1 cellular context compared by ENCODE assay signal in the genomic region with DNA sequence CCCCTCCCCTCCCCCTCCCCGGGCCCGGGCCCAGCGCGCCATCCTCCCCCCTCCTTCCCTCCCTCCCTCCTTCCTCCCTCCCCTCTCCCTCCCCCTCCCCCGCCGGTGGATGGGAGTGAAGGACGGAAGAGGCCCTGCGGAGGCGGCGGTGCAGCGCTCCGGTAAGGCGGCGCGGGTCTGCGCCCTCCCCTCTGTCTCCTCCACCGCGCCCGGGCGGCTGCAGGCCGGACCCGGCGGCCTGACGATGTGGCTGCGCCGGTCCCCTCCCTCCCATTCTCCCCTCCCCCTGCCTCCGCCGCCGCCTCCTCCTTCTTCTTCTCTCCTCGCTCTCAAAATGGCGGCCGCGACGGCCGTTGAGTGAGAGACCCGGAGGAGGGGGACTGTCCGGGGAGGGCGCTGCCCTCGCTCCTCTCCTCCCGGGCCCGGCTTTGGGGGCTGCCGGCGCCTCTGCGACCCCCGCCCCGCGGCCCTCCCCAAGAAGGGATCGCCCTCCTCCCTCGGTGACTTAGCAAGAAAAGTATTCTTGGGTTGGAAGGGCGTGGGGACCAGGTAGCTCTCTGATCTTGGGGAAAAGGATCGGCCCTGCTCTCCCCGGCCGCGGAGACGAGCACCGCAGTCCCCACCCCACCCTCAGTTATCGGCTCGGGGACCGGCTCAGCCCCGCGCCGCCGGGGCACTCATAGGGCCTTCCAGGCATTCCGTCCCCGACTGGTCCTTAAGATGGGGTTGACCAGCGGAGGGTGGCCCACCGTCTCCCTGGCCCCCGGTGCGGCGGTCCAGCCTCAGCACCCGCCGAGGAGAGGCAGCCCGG.
TF ChIP-seq lines count a peak whose summit lies in the region.

No MANE protein-coding gene starts in this region.

TF ChIP-seq in PFSK-1, 5 proteins besides CTCF, POLR2A, EP300 and RAD21 (continued from another document):
- TF ChIP-seq, protein P1, sequence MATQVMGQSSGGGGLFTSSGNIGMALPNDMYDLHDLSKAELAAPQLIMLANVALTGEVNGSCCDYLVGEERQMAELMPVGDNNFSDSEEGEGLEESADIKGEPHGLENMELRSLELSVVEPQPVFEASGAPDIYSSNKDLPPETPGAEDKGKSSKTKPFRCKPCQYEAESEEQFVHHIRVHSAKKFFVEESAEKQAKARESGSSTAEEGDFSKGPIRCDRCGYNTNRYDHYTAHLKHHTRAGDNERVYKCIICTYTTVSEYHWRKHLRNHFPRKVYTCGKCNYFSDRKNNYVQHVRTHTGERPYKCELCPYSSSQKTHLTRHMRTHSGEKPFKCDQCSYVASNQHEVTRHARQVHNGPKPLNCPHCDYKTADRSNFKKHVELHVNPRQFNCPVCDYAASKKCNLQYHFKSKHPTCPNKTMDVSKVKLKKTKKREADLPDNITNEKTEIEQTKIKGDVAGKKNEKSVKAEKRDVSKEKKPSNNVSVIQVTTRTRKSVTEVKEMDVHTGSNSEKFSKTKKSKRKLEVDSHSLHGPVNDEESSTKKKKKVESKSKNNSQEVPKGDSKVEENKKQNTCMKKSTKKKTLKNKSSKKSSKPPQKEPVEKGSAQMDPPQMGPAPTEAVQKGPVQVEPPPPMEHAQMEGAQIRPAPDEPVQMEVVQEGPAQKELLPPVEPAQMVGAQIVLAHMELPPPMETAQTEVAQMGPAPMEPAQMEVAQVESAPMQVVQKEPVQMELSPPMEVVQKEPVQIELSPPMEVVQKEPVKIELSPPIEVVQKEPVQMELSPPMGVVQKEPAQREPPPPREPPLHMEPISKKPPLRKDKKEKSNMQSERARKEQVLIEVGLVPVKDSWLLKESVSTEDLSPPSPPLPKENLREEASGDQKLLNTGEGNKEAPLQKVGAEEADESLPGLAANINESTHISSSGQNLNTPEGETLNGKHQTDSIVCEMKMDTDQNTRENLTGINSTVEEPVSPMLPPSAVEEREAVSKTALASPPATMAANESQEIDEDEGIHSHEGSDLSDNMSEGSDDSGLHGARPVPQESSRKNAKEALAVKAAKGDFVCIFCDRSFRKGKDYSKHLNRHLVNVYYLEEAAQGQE (IDR thresholded peaks at IDR 0.05; ENCODE audit: insufficient read depth in 1 of 2, low read depth in 2 of 2, low read length in 2 of 2), result no peak
- peak; percentile 53; the same call in 1 of the 2 replicates for TF ChIP-seq TAF1 (IDR thresholded peaks at IDR 0.05; ENCODE audit: borderline replicate concordance, insufficient read depth, low read length)
TF ChIP-seq in PFSK-1: peak in this region for 1.
